21 cellular contexts compared by ENCODE assay signal in genomic region chr10:78178397-78178796, GRCh38.
DNase-seq lines count a peak whose midpoint lies in the region; FAIRE-seq and TF ChIP-seq lines count a peak whose summit lies in the region.
"Had no signal": no experiment of that assay in that cellular context is flagged by ENCODE, and none has a peak within 500 bp of the region (broad histone marks: within the 10 kb centered on the region; RNA-seq: fewer than 3 reads in every experiment).

No MANE protein-coding gene starts in this region.

- H3K56ac ChIP-seq in H1 (replicated peaks; ENCODE audit: insufficient read length, low read depth, low read length) = no peak overlapping the region

- no peaks in the 10 kb centered on the region for H3K79me2 ChIP-seq in H1 (ENCODE audit: control insufficient read depth in 1 of 2, insufficient read depth in 2 of 2, low read length in 2 of 2)

- H4K5ac ChIP-seq in H1 (ENCODE audit: insufficient read length, low read depth, low read length) = no peak overlapping the region

- FAIRE-seq in H1 (lab: Jason Lieb, UNC) (no peak), H54 (lab: Jason Lieb, UNC) (no peak)
- FAIRE-seq: GM12891, K562 had no signal

- intact Hi-C loops in thyroid gland (cut with DNase I) = no loop called here

- no peak overlapping the region for H2BK120ac ChIP-seq in H1 (replicated peaks; ENCODE audit: low read depth, low read length)

- H2BK20ac ChIP-seq in H1 (ENCODE audit: low read length) = no peak overlapping the region

- no peaks in the 10 kb centered on the region; a peak in 1 of 7 replicates for H3K27me3 ChIP-seq in H1 (replicated peaks in 1 of 4; ENCODE audit: control insufficient read depth in 3 of 4, extremely low read depth in 1 of 4, insufficient read depth in 3 of 4, low read length in 3 of 4)
- H3K27me3 ChIP-seq in thyroid gland = no peaks in the 10 kb centered on the region

- TF ChIP-seq POLR2A in H1 (IDR thresholded peaks at IDR 0.05; ENCODE audit: control extremely low read depth in 1 of 2, low read depth in 2 of 2, low read length in 2 of 2) (no peak), thyroid gland (IDR thresholded peaks at IDR 0.05) (no peak), H54 (IDR thresholded peaks at IDR 0.05; ENCODE audit: low read depth, low read length) (no peak)

- no peak overlapping the region for H4K91ac ChIP-seq in H1 (replicated peaks; ENCODE audit: insufficient read length, low read length)

- no peak overlapping the region for H3K4me2 ChIP-seq in H1 (ENCODE audit: insufficient read depth in 1 of 2, low read depth in 2 of 2, low read length in 2 of 2)

- no peak overlapping the region for H3K23ac ChIP-seq in H1 (ENCODE audit: insufficient read length)

- H3K23me2 ChIP-seq in H1 (ENCODE audit: low read depth, low read length) = no peaks in the 10 kb centered on the region

- H3K4me3 Mint-ChIP-seq in brain (peak overlapping the region in 4 of 5 experiments; percentile 26 to 76 (median 41)), nephron progenitor cell (peak overlapping the region; percentile 26)

- H3K36me3 ChIP-seq in H1 (ENCODE audit: control insufficient read depth in 2 of 4, insufficient read depth in 4 of 4, low read length in 3 of 4) (no peaks in the 10 kb centered on the region), thyroid gland (no peaks in the 10 kb centered on the region)

- no peaks in the 10 kb centered on the region for H3K36me3 Mint-ChIP-seq in brain
- H3K36me3 Mint-ChIP-seq in nephron progenitor cell (ENCODE audit: low read depth) = no peaks in the 10 kb centered on the region

- H3K27ac Mint-ChIP-seq in brain (peak overlapping the region; percentile 91 to 99 (median 97)), nephron progenitor cell (no peak overlapping the region)

- no peak overlapping the region for H3K9ac ChIP-seq in H1 (replicated peaks in 1 of 4; ENCODE audit: extremely low read depth in 1 of 4, low read depth in 3 of 4, low read length in 3 of 4)

- H2BK5ac ChIP-seq in H1 (ENCODE audit: low read depth, low read length) = no peak overlapping the region

- no peak for TF ChIP-seq EP300 in H1 (IDR thresholded peaks at IDR 0.05; ENCODE audit: borderline replicate concordance in 1 of 2, low read depth in 2 of 2, low read length in 2 of 2)

- no peak overlapping the region for H3K4me3 ChIP-seq in H1 (ENCODE audit: extremely low read depth in 1 of 4, insufficient read depth in 2 of 4, low read depth in 3 of 4, low read length in 4 of 4)
- H3K4me3 ChIP-seq in thyroid gland (replicated peaks in 1 of 3) = no peak overlapping the region
- H3K4me3 ChIP-seq: K562 had no signal

- no peak for DNase-seq in H1 (ENCODE audit: low read depth in 1 of 2, low spot score in 2 of 2)
- no peak for DNase-seq in nephron progenitor cell
- DNase-seq in thyroid gland = peak; percentile 46 to 59
- no peak for DNase-seq in HEK293T (ENCODE audit: extremely low spot score)
- no peak for DNase-seq in T-helper 2 cell
- no peak for DNase-seq in H54 (ENCODE audit: insufficient read length, low spot score)
- DNase-seq: DMS79 treated with DMSO at 0.1 percent for 48 hours, GF-D8, Kasumi-1, MV-4-11, NCI-H1105, NCI-H1436 treated with DMSO at 0.1 percent for 48 hours, NCI-H1930, NCI-H2107, NCI-H446 treated with DMSO at 0.1 percent for 48 hours, NCI-H526, SHP77 had no signal

- H2BK15ac ChIP-seq in H1 (ENCODE audit: low read length) = 0 out of 2 replicates have a peak overlapping the region, but pooled peaks have one; percentile 24

- H2BK12ac ChIP-seq in H1 (ENCODE audit: low read depth, low read length) = no peak overlapping the region

- TF ChIP-seq CTCF in brain (conservative IDR thresholded peaks at IDR 0.05) (no peak), H1 (IDR thresholded peaks at IDR 0.05; ENCODE audit: control extremely low read depth in 1 of 3, insufficient read depth in 1 of 3, low read depth in 1 of 3, low read length in 3 of 3) (no peak), nephron progenitor cell (IDR thresholded peaks at IDR 0.05) (no peak), thyroid gland (IDR thresholded peaks at IDR 0.05) (no peak)

- H3K27me3 Mint-ChIP-seq in brain (peaks cover 2% of the 10 kb centered on the region), nephron progenitor cell (ENCODE audit: low read depth, poor library complexity) (peaks cover 19% of the 10 kb centered on the region)

- H3K79me1 ChIP-seq in H1 (ENCODE audit: low read depth, low read length) = no peaks in the 10 kb centered on the region

- H3K9me3 ChIP-seq in H1 (ENCODE audit: insufficient read depth in 2 of 2, low read depth in 1 of 2, low read length in 1 of 2) = no peaks in the 10 kb centered on the region
- no peaks in the 10 kb centered on the region for H3K9me3 ChIP-seq in thyroid gland

- no peak for TF ChIP-seq RAD21 in H1 (IDR thresholded peaks at IDR 0.05 in 1 of 2, conservative IDR thresholded peaks at IDR 0.05 in 1 of 2; ENCODE audit: low read depth in 2 of 2, low read length in 2 of 2)

- H3K4me1 ChIP-seq in H1 (replicated peaks in 1 of 4; ENCODE audit: control insufficient read depth in 3 of 4, insufficient read depth in 4 of 4, low read length in 3 of 4) (peaks cover 2 to 18% (median 8%) of the 10 kb centered on the region in 4 experiments; a peak in 6 of 7 replicates), thyroid gland (peaks cover 0 to 12% of the 10 kb centered on the region in 2 donors)

- H4K8ac ChIP-seq in H1 (ENCODE audit: extremely low read depth, insufficient read depth, low read length) = no peak overlapping the region

- no peak overlapping the region for H3K18ac ChIP-seq in H1 (ENCODE audit: extremely low read depth, low read length)

- H4K20me1 ChIP-seq in H1 (replicated peaks in 1 of 2; ENCODE audit: control insufficient read depth in 1 of 2, insufficient read depth in 2 of 2, low read length in 2 of 2) = no peaks in the 10 kb centered on the region

- no peak overlapping the region for H2AFZ ChIP-seq in H1 (ENCODE audit: low read length)

- no peak overlapping the region for H2AK5ac ChIP-seq in H1 (ENCODE audit: low read depth, low read length)

- H3K14ac ChIP-seq in H1 (ENCODE audit: insufficient read length) = no peak overlapping the region

- H3K4ac ChIP-seq in H1 (replicated peaks; ENCODE audit: insufficient read length, low read depth, low read length) = no peak overlapping the region

- POLR2A ChIA-PET in H1 (lab: Charles Lee; ENCODE audit: partially characterized antibody) (interaction anchor here (1.4 to 1.6 kb wide), 4 partner anchors 11 to 141 kb away, joined by 4 to 5 read pairs (median 4); no protein-coding TSS in a partner anchor), HEK293T (lab: Yijun Ruan, JAX) (no interaction called here)

- no peak overlapping the region for H3K27ac ChIP-seq in H1 (ENCODE audit: low read depth, low read length)
- no peak overlapping the region for H3K27ac ChIP-seq in thyroid gland
- H3K27ac ChIP-seq: RWPE1 had no signal

- H3K4me1 Mint-ChIP-seq in brain = peaks cover 90% of the 10 kb centered on the region
- peaks cover 59% of the 10 kb centered on the region for H3K4me1 Mint-ChIP-seq in nephron progenitor cell

- 91% methylated on average over 8 of the region's 8 CpGs; no CpG with 5 or more reads in 1 of the 2 experiments for WGBS in H1 (ENCODE audit: extremely low coverage in 1 of 2, insufficient coverage in 1 of 2, insufficient read length in 1 of 2, insufficient replicate concordance in 2 of 2, low coverage in 1 of 2, low lambda C conversion rate in 2 of 2, missing lambda C conversion rate in 1 of 2), 2 experiments
- WGBS in thyroid gland, 2 donors = 23 to 24% methylated on average over 7 to 8 of the region's 8 CpGs

- CTCF ChIA-PET in H1 (lab: Charles Lee; ENCODE audit: partially characterized antibody) = interaction anchor here (1.0 to 3.0 kb wide), 4 partner anchors 12 to 132 kb away, joined by 3 to 16 read pairs (median 5); no protein-coding TSS in a partner anchor
- CTCF ChIA-PET in HEK293T (lab: Yijun Ruan, JAX) = no interaction called here

- no peaks in the 10 kb centered on the region for H3K9me3 Mint-ChIP-seq in brain
- no peaks in the 10 kb centered on the region for H3K9me3 Mint-ChIP-seq in nephron progenitor cell

TF ChIP-seq in H1, 55 proteins besides CTCF, POLR2A, EP300 and RAD21:
- TF ChIP-seq CHD1 (IDR thresholded peaks at IDR 0.05; ENCODE audit: low read depth, low read length) (no peak), CHD2 (IDR thresholded peaks at IDR 0.05; ENCODE audit: low read length) (no peak), CBX5 (IDR thresholded peaks at IDR 0.05; ENCODE audit: low read depth, low read length) (no peak), SIN3A (conservative IDR thresholded peaks at IDR 0.05 in 1 of 2, IDR thresholded peaks at IDR 0.05 in 1 of 2; ENCODE audit: low read depth in 1 of 2, low read length in 2 of 2) (no peak), MAFK (IDR thresholded peaks at IDR 0.05; ENCODE audit: low read depth, low read length) (no peak), JUND (IDR thresholded peaks at IDR 0.05; ENCODE audit: low read length) (no peak), RXRA (IDR thresholded peaks at IDR 0.05; ENCODE audit: insufficient read depth, low read depth, low read length) (no peak)

TF ChIP-seq in HEK293T, 16 proteins besides CTCF, POLR2A, EP300 and RAD21:
- TF ChIP-seq CTBP1 (IDR thresholded peaks at IDR 0.05; ENCODE audit: borderline replicate concordance) = no peak
- no peak for TF ChIP-seq SP1 (IDR thresholded peaks at IDR 0.05)
- no peak for TF ChIP-seq ELF4 (IDR thresholded peaks at IDR 0.05)
- TF ChIP-seq BHLHE40 (IDR thresholded peaks at IDR 0.05; ENCODE audit: borderline replicate concordance) = no peak
- no peak for TF ChIP-seq SUZ12 (IDR thresholded peaks at IDR 0.05)
- TF ChIP-seq LEF1 (IDR thresholded peaks at IDR 0.05; ENCODE audit: borderline replicate concordance) = no peak
- TF ChIP-seq HDGF (IDR thresholded peaks at IDR 0.05; ENCODE audit: borderline replicate concordance) = no peak
- TF ChIP-seq ZNF384 (IDR thresholded peaks at IDR 0.05) = no peak
- TF ChIP-seq FOXK2 (IDR thresholded peaks at IDR 0.05) = no peak
- no peak for TF ChIP-seq ARNT (IDR thresholded peaks at IDR 0.05)
- TF ChIP-seq FOXM1 (IDR thresholded peaks at IDR 0.05; ENCODE audit: borderline replicate concordance) = no peak

Comparison
In these comparisons a context has a peak if more than half of its experiments do, and no peak if none do; other contexts are left out.
1. DNase-seq: peak in thyroid gland (2 of 2); none in H1 (0 of 2), nephron progenitor cell (single experiment), HEK293T (single experiment), T-helper 2 cell (0 of 5) and H54 (single experiment).